Comparison of ENCODE assay signal across 8 cellular contexts in genomic region chr12:110688446-110689001, GRCh38. TPM values are rescaled to one million over a fixed set of nuclear protein-coding genes. Genes with fewer than 3 reads are reported as not detected.
DNase-seq lines count a peak whose midpoint lies in the region.

No MANE protein-coding gene starts in this region.

- peaks cover 5% of the 10 kb centered on the region for H3K36me3 Mint-ChIP-seq in activated T-cell treated with anti-CD3 and anti-CD28 coated beads, Interleukin-2, amount 50 U/mL, for 24 hours (ENCODE audit: low read depth)
- peaks cover 36% of the 10 kb centered on the region for H3K36me3 Mint-ChIP-seq in activated naive CD8-positive, alpha-beta T cell treated with anti-CD3 and anti-CD28 coated beads for 36 hours
- H3K36me3 Mint-ChIP-seq in immature natural killer cell, result peaks cover 11 to 19% (median 12%) of the 10 kb centered on the region in 3 donors

- peaks cover 0 to 7% (median 0%) of the 10 kb centered on the region in 5 donors for H3K9me3 ChIP-seq in subcutaneous abdominal adipose tissue (ENCODE audit: control insufficient read depth in 5 of 5, low read length in 5 of 5)

- peak; percentile 53 for DNase-seq in activated T-cell treated with anti-CD3 and anti-CD28 coated beads, Interleukin-2, amount 50 U/mL, for 24 hours
- DNase-seq in activated T-cell treated with anti-CD3 and anti-CD28 coated beads, Interleukin-2, amount 50 U/mL, for 1 hour, result no peak
- DNase-seq in activated naive CD8-positive, alpha-beta T cell treated with anti-CD3 and anti-CD28 coated beads for 36 hours, result no peak
- peak in 1 of 3 donors; percentile 21 for DNase-seq in immature natural killer cell
- DNase-seq in NCI-H526 treated with DMSO at 0.1 percent for 48 hours (lab: John Stamatoyannopoulos, UW), result no peak
- DNase-seq in NCI-H1092 (lab: John Stamatoyannopoulos, UW), result no peak
- no peak for DNase-seq in activated CD8-positive, alpha-beta memory T cell treated with anti-CD3 and anti-CD28 coated beads, Interleukin-2, amount 50 U/mL, for 4 hours

- H3K4me3 Mint-ChIP-seq in activated T-cell treated with anti-CD3 and anti-CD28 coated beads, Interleukin-2, amount 50 U/mL, for 24 hours, result peak overlapping the region; percentile 76
- peak overlapping the region; percentile 81 for H3K4me3 Mint-ChIP-seq in activated naive CD8-positive, alpha-beta T cell treated with anti-CD3 and anti-CD28 coated beads for 36 hours
- H3K4me3 Mint-ChIP-seq in immature natural killer cell, result peak overlapping the region; percentile 82 to 88 (median 83)

- H3K4me1 ChIP-seq in subcutaneous abdominal adipose tissue (ENCODE audit: control insufficient read depth in 5 of 5, insufficient read depth in 5 of 5, low read length in 5 of 5), result peaks cover 5 to 29% (median 23%) of the 10 kb centered on the region in 5 donors

- H3K9ac ChIP-seq in subcutaneous abdominal adipose tissue (ENCODE audit: low read length in 5 of 5), result peak overlapping the region in 4 of 5 donors; percentile 76 to 84 (median 78)

- H3K27ac Mint-ChIP-seq in activated T-cell treated with anti-CD3 and anti-CD28 coated beads, Interleukin-2, amount 50 U/mL, for 24 hours, result peak overlapping the region; percentile 57
- peak overlapping the region; percentile 54 for H3K27ac Mint-ChIP-seq in activated naive CD8-positive, alpha-beta T cell treated with anti-CD3 and anti-CD28 coated beads for 36 hours
- H3K27ac Mint-ChIP-seq in immature natural killer cell, result peak overlapping the region; percentile 63 to 87 (median 76)

- H3K27me3 Mint-ChIP-seq in activated T-cell treated with anti-CD3 and anti-CD28 coated beads, Interleukin-2, amount 50 U/mL, for 24 hours, result no peaks in the 10 kb centered on the region
- H3K27me3 Mint-ChIP-seq in activated naive CD8-positive, alpha-beta T cell treated with anti-CD3 and anti-CD28 coated beads for 36 hours, result no peaks in the 10 kb centered on the region
- H3K27me3 Mint-ChIP-seq in immature natural killer cell (ENCODE audit: low read depth in 3 of 3), result peaks cover 2 to 8% (median 3%) of the 10 kb centered on the region in 3 donors

- H3K4me3 ChIP-seq in subcutaneous abdominal adipose tissue (ENCODE audit: low read depth in 1 of 5, low read length in 5 of 5), result peak overlapping the region; percentile 70 to 85 (median 73)

- peaks cover 0 to 3% (median 0%) of the 10 kb centered on the region in 5 donors for H3K27me3 ChIP-seq in subcutaneous abdominal adipose tissue (ENCODE audit: control insufficient read depth in 5 of 5, insufficient read depth in 4 of 5, low read length in 5 of 5)

- peaks cover 29% of the 10 kb centered on the region for H3K4me1 Mint-ChIP-seq in activated T-cell treated with anti-CD3 and anti-CD28 coated beads, Interleukin-2, amount 50 U/mL, for 24 hours (ENCODE audit: low read depth)
- H3K4me1 Mint-ChIP-seq in activated naive CD8-positive, alpha-beta T cell treated with anti-CD3 and anti-CD28 coated beads for 36 hours, result peaks cover 48% of the 10 kb centered on the region
- peaks cover 35 to 70% of the 10 kb centered on the region in 2 donors for H3K4me1 Mint-ChIP-seq in immature natural killer cell

- H3K27ac ChIP-seq in subcutaneous abdominal adipose tissue (ENCODE audit: low read depth, low read length), result no peak overlapping the region

- H3K9me3 Mint-ChIP-seq in activated T-cell treated with anti-CD3 and anti-CD28 coated beads, Interleukin-2, amount 50 U/mL, for 24 hours, result no peaks in the 10 kb centered on the region
- H3K9me3 Mint-ChIP-seq in activated naive CD8-positive, alpha-beta T cell treated with anti-CD3 and anti-CD28 coated beads for 36 hours, result peaks cover 2% of the 10 kb centered on the region
- no peaks in the 10 kb centered on the region for H3K9me3 Mint-ChIP-seq in immature natural killer cell

- peaks cover 0 to 3% (median 0%) of the 10 kb centered on the region in 5 donors for H3K36me3 ChIP-seq in subcutaneous abdominal adipose tissue (ENCODE audit: control insufficient read depth in 5 of 5, insufficient read depth in 5 of 5, low read length in 5 of 5)

RNA-seq across cellular contexts. Expression of gene HVCN1, which starts 0.4 kb away (rescaled TPM):
- 10 to 100 TPM; 47.4 to 49.1 TPM for total RNA-seq in activated naive CD8-positive, alpha-beta T cell treated with anti-CD3 and anti-CD28 coated beads for 36 hours
- polyA plus RNA-seq in immature natural killer cell, result 10 to 100 TPM; 28.8 to 54.0 (median 33.3) TPM

RNA-seq across cellular contexts. Expression of gene PPP1CC, which starts 54.2 kb away (rescaled TPM):
- 100 to 1,000 TPM; 260 to 270 TPM for total RNA-seq in activated naive CD8-positive, alpha-beta T cell treated with anti-CD3 and anti-CD28 coated beads for 36 hours
- 100 to 1,000 TPM in 1 of 3 donors, 10 to 100 TPM in 2; 74.3 to 116 (median 89.8) TPM for polyA plus RNA-seq in immature natural killer cell
